20 cellular contexts compared by ENCODE assay signal in the genomic region with DNA sequence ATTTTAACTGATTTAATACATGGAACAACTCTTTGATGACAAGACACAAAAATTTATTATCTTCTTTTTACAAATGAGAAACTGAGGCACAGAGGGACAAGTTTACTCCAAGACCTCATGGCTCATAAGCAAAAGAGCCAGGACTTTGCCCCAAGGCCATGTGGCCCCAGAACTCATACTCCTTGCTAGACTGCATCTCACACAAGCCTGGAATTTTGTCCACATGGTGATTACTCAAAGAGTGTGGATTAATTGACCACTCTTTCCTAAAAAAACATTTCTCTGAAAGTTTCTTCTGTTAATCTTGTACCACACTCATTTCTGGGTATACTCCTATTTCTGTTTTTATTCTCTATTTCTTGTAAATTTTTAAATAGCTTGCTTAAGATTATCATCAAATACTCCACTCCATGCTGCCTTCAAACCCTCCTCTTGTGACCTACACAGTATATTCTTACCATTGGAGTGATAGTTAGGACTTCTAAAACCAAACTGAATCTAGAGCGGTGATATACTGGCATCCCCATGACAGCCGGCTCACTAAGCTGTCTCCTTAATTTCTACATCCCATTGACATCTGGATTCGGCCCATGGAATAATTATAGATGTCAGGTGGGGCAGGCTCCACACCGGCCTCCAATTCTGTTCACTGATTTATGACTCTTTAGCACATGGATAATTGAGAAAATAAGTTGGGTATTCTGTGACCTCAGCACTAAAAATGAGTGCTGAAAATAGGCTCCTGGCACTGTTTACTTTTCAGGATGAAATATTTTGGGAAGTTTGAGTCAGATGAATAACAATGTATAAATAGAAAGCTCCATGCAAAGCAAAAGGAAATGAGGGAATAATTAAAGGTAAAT. TPM values are rescaled to one million over a fixed set of nuclear protein-coding genes. Genes with fewer than 3 reads are reported as not detected.
A peak's percentile ranks its signal among the peaks of the same experiment; 100 is the strongest.
DNase-seq lines count a peak whose midpoint lies in the region; ATAC-seq and TF ChIP-seq lines count a peak whose summit lies in the region.
"Had no signal": no experiment of that assay in that cellular context is flagged by ENCODE, and none has a peak within 500 bp of the region (broad histone marks: within the 10 kb centered on the region; RNA-seq: fewer than 3 reads in every experiment).

No MANE protein-coding gene starts in this region.

- H3K9me3 ChIP-seq in PC-9 (ENCODE audit: insufficient read depth, low read depth) (no peaks in the 10 kb centered on the region), fibroblast of lung (ENCODE audit: control insufficient read depth, insufficient read depth, low read depth, low read length) (no peaks in the 10 kb centered on the region), WERI-Rb-1 (ENCODE audit: severe bottlenecking) (no peaks in the 10 kb centered on the region)
- H3K9me3 ChIP-seq: body of pancreas, Caco-2, uterus had no signal

- H3K9ac ChIP-seq in fibroblast of lung (ENCODE audit: insufficient read depth, low read length), result no peak overlapping the region

- H2AFZ ChIP-seq in PC-9 (no peak overlapping the region), fibroblast of lung (ENCODE audit: low read length) (no peak overlapping the region)

- H3K79me2 ChIP-seq in PC-9 (ENCODE audit: low read depth) (no peaks in the 10 kb centered on the region), fibroblast of lung (ENCODE audit: control insufficient read depth, insufficient read depth, low read length) (no peaks in the 10 kb centered on the region)

- no peaks in the 10 kb centered on the region for H3K36me3 Mint-ChIP-seq in stimulated activated naive B cell treated with anti-CD40 and anti-IgM and Interleukin-4, amounts not matched to agents 10 μg/mL and 1 μg/mL and 100 μg/mL, for 72 hours
- H3K36me3 Mint-ChIP-seq: stimulated activated effector memory CD8-positive, alpha-beta T cell treated with anti-CD3 and anti-CD28 coated beads, Interleukin-12 subunit alpha, Interleukin-12 subunit beta, amount 100 ng/mL, for 72 hours had no signal

- H3K4me1 Mint-ChIP-seq in stimulated activated naive B cell treated with anti-CD40 and anti-IgM and Interleukin-4, amounts not matched to agents 10 μg/mL and 1 μg/mL and 100 μg/mL, for 72 hours, result no peaks in the 10 kb centered on the region
- H3K4me1 Mint-ChIP-seq: stimulated activated effector memory CD8-positive, alpha-beta T cell treated with anti-CD3 and anti-CD28 coated beads, Interleukin-12 subunit alpha, Interleukin-12 subunit beta, amount 100 ng/mL, for 72 hours had no signal

- no peak overlapping the region for H3K27ac Mint-ChIP-seq in stimulated activated naive B cell treated with anti-CD40 and anti-IgM and Interleukin-4, amounts not matched to agents 10 μg/mL and 1 μg/mL and 100 μg/mL, for 72 hours
- H3K27ac Mint-ChIP-seq: H9; stimulated activated effector memory CD8-positive, alpha-beta T cell treated with anti-CD3 and anti-CD28 coated beads, Interleukin-12 subunit alpha, Interleukin-12 subunit beta, amount 100 ng/mL, for 72 hours had no signal

- H3K4me2 ChIP-seq in PC-9 (peak overlapping the region; percentile 36), fibroblast of lung (ENCODE audit: extremely low read depth, insufficient read depth, low read length) (peak overlapping the region; percentile 64)

- intact Hi-C loops in PC-9 (cut with micrococcal nuclease; ENCODE audit: unreplicated experiment), result no loop called here

- DNase-seq in NCI-H1694 (lab: John Stamatoyannopoulos, UW), result peak; percentile 15
- DNase-seq in NCI-H1694 treated with DMSO at 0.1 percent for 48 hours (lab: John Stamatoyannopoulos, UW), result no peak
- DNase-seq in PC-9, result no peak
- DNase-seq in fibroblast of lung (ENCODE audit: low read depth in 2 of 2), result peak; percentile 69 to 81
- DNase-seq in stromal cell of bone marrow (ENCODE audit: low read depth), result peak; percentile 78
- DNase-seq in WERI-Rb-1, result no peak
- no peak for DNase-seq in stimulated activated naive B cell treated with anti-CD40 and anti-IgM and Interleukin-4, amounts not matched to agents 10 μg/mL and 1 μg/mL and 100 μg/mL, for 72 hours
- no peak for DNase-seq in NCI-H510A treated with DMSO at 0.1 percent for 48 hours (lab: John Stamatoyannopoulos, UW)
- DNase-seq: activated CD8-positive, alpha-beta memory T cell treated with anti-CD3 and anti-CD28 coated beads for 24 hours; activated effector memory CD4-positive, alpha-beta T cell treated with Interleukin-2 at 50 U/mL for 16 hours; body of pancreas; Caco-2; effector CD8-positive, alpha-beta T cell; H9; Karpas-422; NCI-H2107; uterus had no signal

- no peak for ATAC-seq in stimulated activated naive B cell treated with anti-CD40 and anti-IgM and Interleukin-4, amounts not matched to agents 10 μg/mL and 1 μg/mL and 100 μg/mL, for 72 hours (replicated peaks)
- ATAC-seq: body of pancreas; stimulated activated effector memory CD8-positive, alpha-beta T cell treated with anti-CD3 and anti-CD28 coated beads, Interleukin-12 subunit alpha, Interleukin-12 subunit beta, amount 100 ng/mL, for 72 hours had no signal

- BruUV-seq in PC-9 (replicated peaks; lab: Mats Ljungman, UMichigan), result no TSS peak

- H3K27me3 ChIP-seq in PC-9 (ENCODE audit: insufficient read depth, low read depth) (no peaks in the 10 kb centered on the region), fibroblast of lung (ENCODE audit: control insufficient read depth, insufficient read depth, low read length) (no peaks in the 10 kb centered on the region), WERI-Rb-1 (ENCODE audit: insufficient read depth, low read depth, severe bottlenecking) (no peaks in the 10 kb centered on the region)
- H3K27me3 ChIP-seq: body of pancreas, uterus had no signal

- no peak for TF ChIP-seq CTCF in PC-9 (conservative IDR thresholded peaks at IDR 0.05)
- no peak for TF ChIP-seq CTCF in fibroblast of lung (conservative IDR thresholded peaks at IDR 0.05 in 1 of 2, IDR thresholded peaks at IDR 0.05 in 1 of 2; ENCODE audit: low read depth in 1 of 2, low read length in 2 of 2)
- TF ChIP-seq CTCF in WERI-Rb-1 (IDR thresholded peaks at IDR 0.05; ENCODE audit: low read depth, low read length), result no peak

- H3K4me1 ChIP-seq in PC-9 (replicated peaks; ENCODE audit: insufficient read depth), result peaks cover 26% of the 10 kb centered on the region
- peaks cover 23% of the 10 kb centered on the region for H3K4me1 ChIP-seq in fibroblast of lung (ENCODE audit: control insufficient read depth, extremely low read depth, insufficient read depth, low read length)
- H3K4me1 ChIP-seq: body of pancreas, Caco-2, uterus had no signal

- H3K36me3 ChIP-seq in PC-9 (ENCODE audit: low read depth), result no peaks in the 10 kb centered on the region
- no peaks in the 10 kb centered on the region for H3K36me3 ChIP-seq in fibroblast of lung (ENCODE audit: control insufficient read depth, insufficient read depth, low read length)
- no peaks in the 10 kb centered on the region for H3K36me3 ChIP-seq in WERI-Rb-1
- H3K36me3 ChIP-seq: uterus had no signal

- H4K20me1 ChIP-seq in PC-9 (ENCODE audit: insufficient read depth) (no peaks in the 10 kb centered on the region), fibroblast of lung (ENCODE audit: control insufficient read depth, extremely low read depth, insufficient read depth, low read length) (no peaks in the 10 kb centered on the region)

- peaks cover 0 to 4% of the 10 kb centered on the region in 2 donors for H3K27me3 Mint-ChIP-seq in stimulated activated naive B cell treated with anti-CD40 and anti-IgM and Interleukin-4, amounts not matched to agents 10 μg/mL and 1 μg/mL and 100 μg/mL, for 72 hours

- H3K27ac ChIP-seq in PC-9, result peak overlapping the region; percentile 7; the same call in 1 of the 2 replicates
- peak overlapping the region; percentile 74 for H3K27ac ChIP-seq in fibroblast of lung (ENCODE audit: insufficient read depth, low read length)
- no peak overlapping the region for H3K27ac ChIP-seq in WERI-Rb-1
- H3K27ac ChIP-seq: body of pancreas, HL-60, uterus had no signal

- H3K4me3 Mint-ChIP-seq in stimulated activated naive B cell treated with anti-CD40 and anti-IgM and Interleukin-4, amounts not matched to agents 10 μg/mL and 1 μg/mL and 100 μg/mL, for 72 hours, result no peak overlapping the region
- H3K4me3 Mint-ChIP-seq: H9; stimulated activated effector memory CD8-positive, alpha-beta T cell treated with anti-CD3 and anti-CD28 coated beads, Interleukin-12 subunit alpha, Interleukin-12 subunit beta, amount 100 ng/mL, for 72 hours had no signal

- H3K9me3 Mint-ChIP-seq in stimulated activated naive B cell treated with anti-CD40 and anti-IgM and Interleukin-4, amounts not matched to agents 10 μg/mL and 1 μg/mL and 100 μg/mL, for 72 hours, result peaks cover 4 to 5% of the 10 kb centered on the region in 2 donors

- H3F3A ChIP-seq in PC-9 (ENCODE audit: insufficient read depth, low read depth), result no peaks in the 10 kb centered on the region; the same call in 1 of the 2 replicates

- POLR2A ChIA-PET in PC-9 (lab: Charles Lee; ENCODE audit: unreplicated experiment), result no interaction called here

- H3K4me3 ChIP-seq in PC-9 (no peak overlapping the region), fibroblast of lung (replicated peaks in 1 of 4; ENCODE audit: control extremely low read depth in 1 of 4, insufficient read depth in 1 of 4, low read depth in 3 of 4, low read length in 4 of 4) (no peak overlapping the region), WERI-Rb-1 (ENCODE audit: low read depth, low read length) (no peak overlapping the region)
- H3K4me3 ChIP-seq: body of pancreas, uterus had no signal

- CTCF ChIA-PET in PC-9 (lab: Charles Lee), result no interaction called here

- no peaks in the 10 kb centered on the region for H3K9me2 ChIP-seq in PC-9 (ENCODE audit: insufficient read depth)

RNA-seq across cellular contexts. Expression of a gene that starts 16.1 kb away (rescaled TPM):
- total RNA-seq in PC-9 (2021) (not detected in 2 replicates), fibroblast of lung (36.5 and 63.3 TPM in 2 replicates)
- polyA plus RNA-seq in fibroblast of lung, result 80.2 and 170 TPM in 2 replicates
- polyA plus RNA-seq in fibroblast of lung (2012), result 58.5 and 138 TPM in 2 replicates
- 19.0 and 54.2 TPM in 2 replicates for polyA minus RNA-seq in fibroblast of lung (ENCODE audit: low replicate concordance)
- total RNA-seq: H9, SK-MEL-5 had no signal

Comparison
In these comparisons a context has a peak if more than half of its experiments do, and no peak if none do; other contexts are left out.
1. DNase-seq: peak in NCI-H1694 (single experiment), fibroblast of lung (2 of 2) and stromal cell of bone marrow (single experiment); none in NCI-H1694 treated with DMSO at 0.1 percent for 48 hours (single experiment), PC-9 (0 of 2), WERI-Rb-1 (single experiment), stimulated activated naive B cell treated with anti-CD40 and anti-IgM and Interleukin-4, amounts not matched to agents 10 μg/mL and 1 μg/mL and 100 μg/mL, for 72 hours (single experiment) and NCI-H510A treated with DMSO at 0.1 percent for 48 hours (single experiment).
2. RNA of a gene that starts 16.1 kb away (total RNA-seq): 36.5 to 63.3 TPM in fibroblast of lung; not detected in PC-9; every median in the first group is over 10 times any median in the second.